Comparison of ENCODE assay signal across 8 cellular contexts in genomic region chr17:80793851-80794267, GRCh38.
DNase-seq lines count a peak whose midpoint lies in the region; ATAC-seq and TF ChIP-seq lines count a peak whose summit lies in the region.

No MANE protein-coding gene starts in this region.

- H3K9me3 ChIP-seq in SJSA1 (replicated peaks) = no peaks in the 10 kb centered on the region
- H3K9me3 ChIP-seq in psoas muscle = no peaks in the 10 kb centered on the region

- TF ChIP-seq CTCF in epithelial cell of esophagus (IDR thresholded peaks at IDR 0.05; ENCODE audit: insufficient read depth, low read depth, low read length, missing control alignments) (no peak), psoas muscle (IDR thresholded peaks at IDR 0.05) (no peak)

- H3K4me1 ChIP-seq in SJSA1 (replicated peaks) (peaks cover 55% of the 10 kb centered on the region), psoas muscle (peaks cover 53% of the 10 kb centered on the region)

- ATAC-seq in psoas muscle (no peak), GM19397 (IDR thresholded peaks at IDR 0.05; ENCODE audit: unreplicated experiment) (no peak)

- H3K27ac ChIP-seq in SJSA1 (peak overlapping the region; percentile 76; the same call in 1 of the 2 replicates), psoas muscle (peak overlapping the region; percentile 82)

- H3K27me3 ChIP-seq in SJSA1 (replicated peaks) = no peaks in the 10 kb centered on the region
- H3K27me3 ChIP-seq in psoas muscle (ENCODE audit: insufficient read depth in 3 of 3, low read length in 2 of 3) = no peaks in the 10 kb centered on the region

- DNase-seq in EH (ENCODE audit: low read depth) (peak; percentile 45), SJSA1 (ENCODE audit: low read depth in 1 of 2, low spot score in 2 of 2) (peak in 1 of 2 experiments; percentile 51), epithelial cell of esophagus (ENCODE audit: low read depth) (peak; percentile 42), psoas muscle (no peak), germinal center (ENCODE audit: low spot score) (no peak), glomerular visceral epithelial cell (ENCODE audit: extremely low spot score) (no peak), NCI-H2107 treated with DMSO at 0.1 percent for 48 hours (lab: John Stamatoyannopoulos, UW; ENCODE audit: unreplicated experiment) (no peak)

- whole genome bisulfite sequencing in psoas muscle, 3 donors = 69 to 82% (median 72%) methylated on average over 5 of the region's 5 CpGs

- H3K36me3 ChIP-seq in SJSA1 (peaks cover 3% of the 10 kb centered on the region; the same call in 1 of the 2 replicates), psoas muscle (ENCODE audit: insufficient read depth in 1 of 2, low read depth in 1 of 2) (no peaks in the 10 kb centered on the region)

- intact Hi-C loops in psoas muscle (cut with DNase I) = loop anchor here in 1 of 2 donors (5.0 kb wide), 2 partner anchors 38 to 42 kb away; no protein-coding TSS in a partner anchor

- no peak overlapping the region for H3K4me3 ChIP-seq in SJSA1
- no peak overlapping the region for H3K4me3 ChIP-seq in epithelial cell of esophagus (ENCODE audit: low read length)
- H3K4me3 ChIP-seq in psoas muscle = no peak overlapping the region

Comparison
In these comparisons a context has a peak if more than half of its experiments do, and no peak if none do; other contexts are left out.
1. DNase-seq: peak in EH (single experiment) and epithelial cell of esophagus (single experiment); none in psoas muscle (0 of 2), germinal center (single experiment), glomerular visceral epithelial cell (single experiment) and NCI-H2107 treated with DMSO at 0.1 percent for 48 hours (single experiment).